Comparison of ENCODE assay signal across 11 cellular contexts in the genomic region with DNA sequence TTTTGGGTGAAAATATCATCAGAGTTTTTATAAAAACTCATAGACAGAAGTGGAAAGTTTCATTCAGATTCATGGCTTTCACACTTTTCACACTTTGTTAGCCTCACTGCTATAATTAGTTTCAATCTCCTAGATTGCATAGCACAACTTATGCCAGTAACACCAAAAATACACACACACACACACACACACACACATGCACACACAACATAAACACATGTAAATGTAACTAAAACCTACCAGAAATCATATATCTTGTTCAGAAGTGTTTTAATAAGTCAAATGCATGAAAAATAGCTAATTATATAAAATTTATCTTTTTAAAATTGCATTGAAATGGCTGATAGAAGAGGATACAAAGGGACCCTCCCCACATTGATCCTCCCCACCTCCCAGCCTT.
"Had no signal": no experiment of that assay in that cellular context is flagged by ENCODE, and none has a peak within 500 bp of the region (broad histone marks: within the 10 kb centered on the region; RNA-seq: fewer than 3 reads in every experiment).

No MANE protein-coding gene starts in this region.

- H3K4me3 ChIP-seq: GM23248, GM23338, HAP-1 had no signal

- H2AFZ ChIP-seq: GM23248, GM23338 had no signal

- H3K27ac ChIP-seq: GM23248 had no signal

- H3K9me3 ChIP-seq: HAP-1 had no signal

- H3K4me1 ChIP-seq: HAP-1 had no signal

- H3K4me2 ChIP-seq: GM23338 had no signal

- FAIRE-seq: H1, H54 had no signal

- ATAC-seq: GM23338, HCT116 had no signal

- H3K36me3 ChIP-seq: HAP-1 had no signal

- DNase-seq: GM23248, GOT3, H7, H9, HCEC 1CT, HFFc6 had no signal

- H3K9ac ChIP-seq: GM23248 had no signal
